Comparison of ENCODE assay signal across 8 cellular contexts in the genomic region with DNA sequence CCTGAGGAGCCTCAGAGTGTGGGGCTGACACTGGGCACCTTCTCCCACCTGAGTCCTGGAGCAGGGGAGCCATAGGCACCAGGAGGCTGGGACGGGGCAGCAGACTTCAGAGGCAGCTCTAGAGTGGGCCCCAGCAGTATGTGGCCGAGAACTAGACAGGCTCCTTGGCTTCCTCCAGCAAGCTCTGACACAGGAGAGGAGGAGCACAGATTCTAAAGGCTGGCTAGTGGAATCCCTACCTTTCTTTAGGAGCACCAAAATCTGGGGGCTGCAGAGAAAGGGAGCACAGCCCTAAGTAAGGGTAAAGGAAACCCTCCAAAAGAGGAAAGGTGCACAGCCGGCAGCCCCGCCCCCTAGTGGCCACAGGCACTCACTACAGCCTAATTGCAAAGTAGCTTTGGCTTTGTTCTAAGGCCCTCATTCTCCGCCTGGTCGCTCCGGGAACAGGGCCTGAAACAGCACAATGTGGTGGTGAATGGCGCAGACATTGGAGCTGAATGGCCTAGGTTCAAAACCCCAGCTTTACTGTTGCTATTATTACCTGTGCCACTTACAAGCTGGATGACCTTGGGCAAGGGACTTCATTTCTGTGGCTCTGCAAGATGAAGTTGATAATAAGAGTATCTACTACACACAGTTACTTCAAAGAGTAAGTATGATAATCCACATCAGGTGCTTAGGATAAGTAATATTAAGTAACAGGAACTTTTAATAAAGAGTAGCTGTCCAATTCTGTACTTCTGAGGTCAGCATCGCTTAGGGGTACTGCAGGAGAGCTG. TPM values are rescaled to one million over a fixed set of nuclear protein-coding genes. Genes with fewer than 3 reads are reported as not detected.
A peak's percentile ranks its signal among the peaks of the same experiment; 100 is the strongest.
DNase-seq lines count a peak whose midpoint lies in the region; ATAC-seq and TF ChIP-seq lines count a peak whose summit lies in the region.

No MANE protein-coding gene starts in this region.

- peak; percentile 89 for TF ChIP-seq CTCF in parathyroid adenoma (IDR thresholded peaks at IDR 0.05)
- peak; percentile 94 to 97 (median 97) for TF ChIP-seq CTCF in transverse colon (IDR thresholded peaks at IDR 0.05)

- intact Hi-C loops in transverse colon (cut with DNase I; ENCODE audit: low total_unique reads): no loop called here

- no peak overlapping the region for H3K27ac ChIP-seq in Karpas-422 (ENCODE audit: low read length)
- H3K27ac ChIP-seq in SK-N-MC: 0 out of 2 replicates have a peak overlapping the region, but pooled peaks have one; percentile 8
- peak overlapping the region; percentile 36 for H3K27ac ChIP-seq in parathyroid adenoma
- H3K27ac ChIP-seq in transverse colon: peak overlapping the region; percentile 47 to 82 (median 71)

- no peak overlapping the region for H3K4me2 ChIP-seq in Karpas-422 (ENCODE audit: low read depth, low read length, poor library complexity, severe bottlenecking)
- no peak overlapping the region for H3K4me2 ChIP-seq in parathyroid adenoma (ENCODE audit: low read length)

- H3K9ac ChIP-seq in Karpas-422 (ENCODE audit: low read length) (no peak overlapping the region), SK-N-MC (ENCODE audit: insufficient read length) (no peak overlapping the region), parathyroid adenoma (no peak overlapping the region)

- H4K20me1 ChIP-seq in Karpas-422 (ENCODE audit: insufficient read depth, low read depth, low read length): 0 out of 2 replicates have a peak, but pooled peaks cover 5% of the 10 kb centered on the region

- TF ChIP-seq EP300 in transverse colon (IDR thresholded peaks at IDR 0.05; ENCODE audit: low read depth): no peak

- no peaks in the 10 kb centered on the region for H3K9me3 ChIP-seq in Karpas-422 (ENCODE audit: low read length)
- no peaks in the 10 kb centered on the region for H3K9me3 ChIP-seq in SK-N-MC (ENCODE audit: low read depth, low read length)
- no peaks in the 10 kb centered on the region for H3K9me3 ChIP-seq in parathyroid adenoma (ENCODE audit: control insufficient read depth, low read length)
- no peaks in the 10 kb centered on the region for H3K9me3 ChIP-seq in transverse colon

- no peaks in the 10 kb centered on the region for H3K9me2 ChIP-seq in Karpas-422 (replicated peaks; ENCODE audit: insufficient read depth, low read length)

- no peaks in the 10 kb centered on the region for H3K27me3 ChIP-seq in Karpas-422 (ENCODE audit: low read length)
- no peaks in the 10 kb centered on the region for H3K27me3 ChIP-seq in parathyroid adenoma (ENCODE audit: control insufficient read depth, insufficient read depth, low read length)
- H3K27me3 ChIP-seq in transverse colon: no peaks in the 10 kb centered on the region

- H3K36me3 ChIP-seq in Karpas-422 (ENCODE audit: insufficient read depth, low read length): no peaks in the 10 kb centered on the region
- H3K36me3 ChIP-seq in SK-N-MC (ENCODE audit: insufficient read depth, low read length): no peaks in the 10 kb centered on the region
- H3K36me3 ChIP-seq in parathyroid adenoma (ENCODE audit: control insufficient read depth, insufficient read depth, low read length): no peaks in the 10 kb centered on the region
- no peaks in the 10 kb centered on the region for H3K36me3 ChIP-seq in transverse colon

- H2AFZ ChIP-seq in Karpas-422 (ENCODE audit: low read length): no peak overlapping the region
- H2AFZ ChIP-seq in parathyroid adenoma: no peak overlapping the region

- ATAC-seq in GM19324 (IDR thresholded peaks at IDR 0.05; ENCODE audit: low FRiP score, unreplicated experiment): no peak

- H3K4me3 ChIP-seq in Karpas-422 (ENCODE audit: low read length): no peak overlapping the region
- H3K4me3 ChIP-seq in SK-N-MC: no peak overlapping the region
- no peak overlapping the region for H3K4me3 ChIP-seq in parathyroid adenoma (ENCODE audit: low read depth, low read length)
- H3K4me3 ChIP-seq in transverse colon: no peak overlapping the region

- in situ Hi-C loops in transverse colon (cut with MboI; ENCODE audit: low pct_ligation_motif_present in 1 of 4, low pct_unique_long_range_greater_than_20kb in 1 of 4, low sequenced_read_pairs in 3 of 4): no loop called here

- peak; percentile 82 for DNase-seq in DMS 273 (lab: John Stamatoyannopoulos, UW; ENCODE audit: unreplicated experiment)
- peak; percentile 84 for DNase-seq in Karpas-422
- no peak for DNase-seq in SK-N-MC (ENCODE audit: low read depth, low spot score)
- DNase-seq in activated gamma-delta T cell treated with Interleukin-2 at 50 U/mL for 16 hours: peak; percentile 71
- DNase-seq in glomerular visceral epithelial cell (ENCODE audit: extremely low spot score): peak; percentile 54
- peak; percentile 74 for DNase-seq in transverse colon

- WGBS in transverse colon (ENCODE audit: low coverage in 1 of 2), 2 donors: 41 to 100% methylated on average over 1 to 8 of the region's 9 CpGs

- TF ChIP-seq POLR2A in transverse colon (IDR thresholded peaks at IDR 0.05): no peak

- no peaks in the 10 kb centered on the region for H3K4me1 ChIP-seq in Karpas-422 (ENCODE audit: low read length)
- peaks cover 6% of the 10 kb centered on the region for H3K4me1 ChIP-seq in parathyroid adenoma
- H3K4me1 ChIP-seq in transverse colon: peaks cover 16 to 47% (median 34%) of the 10 kb centered on the region in 4 donors

- no peaks in the 10 kb centered on the region for H3K79me2 ChIP-seq in Karpas-422 (ENCODE audit: low read length)
- H3K79me2 ChIP-seq in parathyroid adenoma: no peaks in the 10 kb centered on the region

RNA-seq across cellular contexts. Expression of a gene that starts 8.8 kb away (rescaled TPM):
- total RNA-seq in Karpas-422 (2014; rRNA removed; shearing (Covaris generic); ENCODE audit: low replicate concordance): not detected in 2 replicates
- 1,000 to 10,000 TPM in 2 of 4 donors, 100 to 1,000 TPM in 1, 1 to 10 TPM in 1; 3.2 to 2,017 (median 1,376) TPM for total RNA-seq in transverse colon

RNA-seq across cellular contexts. Expression of a gene that starts 20.1 kb away (rescaled TPM):
- not detected in 2 replicates for total RNA-seq in Karpas-422 (2014; rRNA removed; shearing (Covaris generic); ENCODE audit: low replicate concordance)
- 100 to 1,000 TPM in 3 of 4 donors, not detected in 1; 116 to 259 (median 223) TPM for total RNA-seq in transverse colon
